ENCODE assay signal across 9 cellular contexts in the genomic region with DNA sequence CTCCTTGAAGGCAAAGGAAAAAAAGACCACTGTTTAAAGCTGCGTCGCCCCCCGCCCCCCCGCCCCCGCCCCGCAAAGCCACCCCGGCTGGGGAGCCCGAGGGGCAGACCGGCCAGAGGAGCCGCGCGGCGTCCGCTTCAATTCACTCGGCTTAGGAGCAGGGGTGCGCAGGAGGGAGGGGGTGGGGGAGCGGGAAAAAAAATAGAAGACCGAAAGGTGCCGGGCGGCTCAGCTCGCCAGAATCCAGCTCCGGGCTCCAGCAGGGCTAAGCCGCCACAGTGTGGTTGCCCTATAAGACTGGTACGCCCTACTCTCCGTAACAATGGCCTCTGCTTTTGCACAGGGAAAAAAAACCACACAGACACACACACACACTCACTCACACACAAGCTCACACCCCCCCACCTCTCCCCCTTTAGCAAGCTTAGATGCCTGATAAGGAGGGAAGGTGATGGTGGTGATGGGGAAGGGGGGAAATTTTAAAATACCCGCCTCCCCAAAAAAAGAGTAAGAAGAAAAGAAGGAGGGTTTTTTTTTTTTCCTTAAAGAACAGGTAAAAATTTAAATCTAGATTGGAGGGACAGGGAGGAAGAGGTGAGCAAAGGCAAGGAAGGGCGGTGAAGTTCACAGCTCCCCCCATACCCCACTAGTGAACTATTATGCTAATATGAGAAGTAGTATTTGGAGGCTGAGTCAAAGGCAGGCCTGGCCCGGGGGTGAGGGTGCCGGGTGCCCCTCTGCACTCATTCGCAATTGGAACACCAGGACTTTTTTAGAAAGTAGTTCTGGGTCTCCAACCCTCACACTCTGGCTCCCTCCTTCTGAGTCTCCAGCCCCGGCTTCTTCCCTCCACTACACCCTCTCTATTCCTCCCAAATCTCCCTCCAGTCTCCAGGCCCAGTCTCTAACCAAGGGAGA. TPM values are rescaled to one million over a fixed set of nuclear protein-coding genes. Genes with fewer than 3 reads are reported as not detected.
DNase-seq lines count a peak whose midpoint lies in the region; ATAC-seq and TF ChIP-seq lines count a peak whose summit lies in the region.
"Had no signal": no experiment of that assay in that cellular context is flagged by ENCODE, and none has a peak within 500 bp of the region (broad histone marks: within the 10 kb centered on the region; RNA-seq: fewer than 3 reads in every experiment).

No MANE protein-coding gene starts in this region.

- no peaks in the 10 kb centered on the region for H3K36me3 Mint-ChIP-seq in CD4-positive, alpha-beta memory T cell
- H3K36me3 Mint-ChIP-seq in natural killer cell = no peaks in the 10 kb centered on the region

- ATAC-seq in natural killer cell (peak; percentile 40 to 70 (median 68)), HG02798 (IDR thresholded peaks at IDR 0.05; ENCODE audit: poor library complexity, unreplicated experiment) (no peak)

- H3K9ac ChIP-seq in colonic mucosa (ENCODE audit: low read depth in 2 of 2, low read length in 2 of 2) = peak overlapping the region; percentile 8 to 14

- POLR2A ChIA-PET in CD4-positive, alpha-beta memory T cell (lab: Charles Lee; ENCODE audit: partially characterized antibody) = interaction anchor here (1.2 to 3.3 kb wide), 5 partner anchors 9 to 50 kb away, joined by 3 to 16 read pairs (median 12); no protein-coding TSS in a partner anchor

- peak overlapping the region; percentile 69 to 96 (median 90) for H3K4me3 Mint-ChIP-seq in CD4-positive, alpha-beta memory T cell
- H3K4me3 Mint-ChIP-seq in natural killer cell = peak overlapping the region; percentile 95

- no peaks in the 10 kb centered on the region for H3K27me3 ChIP-seq in CD4-positive, alpha-beta memory T cell (ENCODE audit: insufficient read depth, low read length)
- H3K27me3 ChIP-seq in colonic mucosa = no peaks in the 10 kb centered on the region

- H3K9me3 ChIP-seq in CD4-positive, alpha-beta memory T cell (ENCODE audit: control insufficient read depth in 1 of 2, low read length in 2 of 2) = no peaks in the 10 kb centered on the region
- H3K9me3 ChIP-seq in colonic mucosa = no peaks in the 10 kb centered on the region

- intact Hi-C loops in CD4-positive, alpha-beta memory T cell (cut with micrococcal nuclease) = no loop called here
- intact Hi-C loops in colonic mucosa (cut with DNase I) (no loop called here), natural killer cell (cut with micrococcal nuclease) (no loop called here)

- CTCF ChIA-PET in CD4-positive, alpha-beta memory T cell (lab: Charles Lee; ENCODE audit: partially characterized antibody) = interaction anchor here (0.6 to 1.4 kb wide), 4 partner anchors 43 to 219 kb away, joined by 3 to 4 read pairs (median 3); no protein-coding TSS in a partner anchor

- H3K4me1 Mint-ChIP-seq in CD4-positive, alpha-beta memory T cell = peaks cover 6 to 10% (median 10%) of the 10 kb centered on the region in 4 donors
- H3K4me1 Mint-ChIP-seq in natural killer cell = peaks cover 20 to 34% of the 10 kb centered on the region in 2 donors

- H3K36me3 ChIP-seq in CD4-positive, alpha-beta memory T cell (ENCODE audit: insufficient read depth, low read length) = no peaks in the 10 kb centered on the region
- no peaks in the 10 kb centered on the region for H3K36me3 ChIP-seq in colonic mucosa

- peaks cover 2 to 9% of the 10 kb centered on the region in 2 donors for H3K27me3 Mint-ChIP-seq in CD4-positive, alpha-beta memory T cell
- peaks cover 0 to 17% of the 10 kb centered on the region in 2 donors for H3K27me3 Mint-ChIP-seq in natural killer cell (ENCODE audit: low read depth in 2 of 2)

- peak overlapping the region in 2 of 7 donors; percentile 45 to 93 for H3K27ac Mint-ChIP-seq in CD4-positive, alpha-beta memory T cell
- H3K27ac Mint-ChIP-seq in natural killer cell = peak overlapping the region; percentile 87

- no peak overlapping the region for H3K4me3 ChIP-seq in CD4-positive, alpha-beta memory T cell (ENCODE audit: low read length in 2 of 2)
- peak overlapping the region; percentile 12 for H3K4me3 ChIP-seq in colonic mucosa

- no peaks in the 10 kb centered on the region for H3K4me1 ChIP-seq in CD4-positive, alpha-beta memory T cell (ENCODE audit: insufficient read depth, low read length)
- H3K4me1 ChIP-seq in colonic mucosa = peaks cover 12% of the 10 kb centered on the region

- DNase-seq in CD4-positive, alpha-beta memory T cell = no peak
- DNase-seq in NCI-H2029 treated with DMSO at 0.1 percent for 48 hours (lab: John Stamatoyannopoulos, UW) (peak; percentile 51), colonic mucosa (no peak), natural killer cell (no peak), NK-92 (lab: John Stamatoyannopoulos, UW; ENCODE audit: unreplicated experiment) (no peak), SKM-1 treated with dmso at 0.1 percent for 144 hours (lab: John Stamatoyannopoulos, UW; ENCODE audit: unreplicated experiment) (no peak)
- DNase-seq in activated CD4-positive, alpha-beta T cell treated with anti-CD3 and anti-CD28 coated beads, Interleukin-2, amount 50 U/mL, for 4 hours = no peak

- TF ChIP-seq CTCF in colonic mucosa (IDR thresholded peaks at IDR 0.05) (no peak), natural killer cell (IDR thresholded peaks at IDR 0.05) (no peak)

- no peaks in the 10 kb centered on the region for H3K9me3 Mint-ChIP-seq in CD4-positive, alpha-beta memory T cell
- H3K9me3 Mint-ChIP-seq in natural killer cell = no peaks in the 10 kb centered on the region

- H3K27ac ChIP-seq in CD4-positive, alpha-beta memory T cell (ENCODE audit: low read depth, low read length) = no peak overlapping the region
- H3K27ac ChIP-seq in colonic mucosa = peak overlapping the region; percentile 70

RNA-seq across cellular contexts. Expression of a gene that starts 11.0 kb away (rescaled TPM):
- total RNA-seq in CD4-positive, alpha-beta memory T cell = 10 to 100 TPM; 34.4 to 39.2 TPM
- polyA plus RNA-seq in CD4-positive, alpha-beta memory T cell = 10 to 100 TPM; 12.7 to 36.5 TPM
- total RNA-seq in colonic mucosa (1 to 10 TPM; 2.6 to 6.4 TPM), natural killer cell (10 to 100 TPM; 21.6 to 30.5 (median 24.7) TPM)

RNA-seq across cellular contexts. Expression of a gene that starts 22.3 kb away (rescaled TPM):
- 1 to 10 TPM; 3.1 to 4.5 TPM for total RNA-seq in CD4-positive, alpha-beta memory T cell
- polyA plus RNA-seq in CD4-positive, alpha-beta memory T cell = under 1 TPM; 0.11 to 0.13 TPM
- total RNA-seq in colonic mucosa (1 to 10 TPM; 2.5 to 4.7 TPM), natural killer cell (1 to 10 TPM; 3.5 to 6.7 (median 5.7) TPM)

RNA-seq across cellular contexts. Expression of a gene that starts 25.1 kb away (rescaled TPM):
- total RNA-seq in CD4-positive, alpha-beta memory T cell = not detected
- not detected for polyA plus RNA-seq in CD4-positive, alpha-beta memory T cell
- total RNA-seq in colonic mucosa = not detected
- total RNA-seq in natural killer cell = not detected
- total RNA-seq: liver had no signal
- polyA plus RNA-seq: liver had no signal

RNA-seq across cellular contexts. Expression of a gene that starts 34.2 kb away (rescaled TPM):
- total RNA-seq in CD4-positive, alpha-beta memory T cell = 10 to 100 TPM; 11.2 to 14.5 TPM
- polyA plus RNA-seq in CD4-positive, alpha-beta memory T cell = under 1 TPM in 1 of 2 donors, not detected in 1; 0.10 TPM
- 10 to 100 TPM; 17.4 to 31.8 TPM for total RNA-seq in colonic mucosa
- 10 to 100 TPM in 2 of 3 donors, 1 to 10 TPM in 1; 7.9 to 15.6 (median 15.3) TPM for total RNA-seq in natural killer cell

RNA-seq across cellular contexts. Expression of a gene that starts 37.7 kb away (rescaled TPM):
- not detected for total RNA-seq in CD4-positive, alpha-beta memory T cell
- not detected for polyA plus RNA-seq in CD4-positive, alpha-beta memory T cell
- total RNA-seq in colonic mucosa (10 to 100 TPM; 11.0 to 22.7 TPM), natural killer cell (not detected)
